Comparison of ENCODE assay signal across 18 cellular contexts in genomic region chr2:48906640-48907039, GRCh38.
"Had no signal": no experiment of that assay in that cellular context is flagged by ENCODE, and none has a peak within 500 bp of the region (broad histone marks: within the 10 kb centered on the region; RNA-seq: fewer than 3 reads in every experiment).

No MANE protein-coding gene starts in this region.

- DNase-seq: activated B cell treated with CpG ODN at 0.5 μM for 24 hours; activated CD4-positive, alpha-beta memory T cell treated with anti-CD3 and anti-CD28 coated beads, Interleukin-2, amount 10 ng/mL, durations not matched to agents 7 days and 5 days; activated CD4-positive, alpha-beta T cell treated with anti-CD3 and anti-CD28 coated beads for 4 hours; activated naive CD4-positive, alpha-beta T cell treated with Interleukin-2 at 50 U/mL for 16 hours; activated naive CD8-positive, alpha-beta T cell treated with anti-CD3 and anti-CD28 coated beads, Interleukin-2, amount 10 ng/mL, durations not matched to agents 7 days and 5 days; activated T-cell treated with anti-CD3 and anti-CD28 coated beads, Interleukin-2, amount 50 U/mL, for 24 hours; body of pancreas; foreskin melanocyte; lower lobe of right lung; nephron progenitor cell; posterior cingulate gyrus; small intestine; stimulated activated CD4-positive, alpha-beta T cell treated with anti-CD3 and anti-CD28 coated beads, Interleukin-15, amount 100 ng/mL, for 24 hours; stimulated activated CD4-positive, alpha-beta T cell treated with anti-CD3 and anti-CD28 coated beads, Interleukin-2, amount 100 ng/mL, for 48 hours; stimulated activated naive CD8-positive, alpha-beta T cell treated with anti-CD3 and anti-CD28 coated beads, Interleukin-15, amount 100 ng/mL, for 72 hours; transverse colon had no signal

- H3K27me3 ChIP-seq: body of pancreas, suprapubic skin, transverse colon had no signal

- H3K4me1 ChIP-seq: body of pancreas, lower lobe of right lung, transverse colon had no signal

- H3K9me3 ChIP-seq: body of pancreas, lower lobe of right lung, suprapubic skin, transverse colon had no signal

- H3K36me3 Mint-ChIP-seq: activated naive CD8-positive, alpha-beta T cell treated with anti-CD3 and anti-CD28 coated beads, Interleukin-2, amount 10 ng/mL, durations not matched to agents 7 days and 5 days had no signal

- H3K27me3 Mint-ChIP-seq: activated CD4-positive, alpha-beta memory T cell treated with anti-CD3 and anti-CD28 coated beads, Interleukin-2, amount 10 ng/mL, durations not matched to agents 7 days and 5 days; activated naive CD8-positive, alpha-beta T cell treated with anti-CD3 and anti-CD28 coated beads, Interleukin-2, amount 10 ng/mL, durations not matched to agents 7 days and 5 days; stimulated activated naive CD8-positive, alpha-beta T cell treated with anti-CD3 and anti-CD28 coated beads, Interleukin-15, amount 100 ng/mL, for 72 hours had no signal

- H3K27ac ChIP-seq: body of pancreas, lower lobe of right lung, transverse colon had no signal

- H3K4me3 Mint-ChIP-seq: activated B cell treated with CpG ODN at 0.5 μM for 24 hours; activated CD4-positive, alpha-beta memory T cell treated with anti-CD3 and anti-CD28 coated beads, Interleukin-2, amount 10 ng/mL, durations not matched to agents 7 days and 5 days; activated naive CD8-positive, alpha-beta T cell treated with anti-CD3 and anti-CD28 coated beads, Interleukin-2, amount 10 ng/mL, durations not matched to agents 7 days and 5 days; activated T-cell treated with anti-CD3 and anti-CD28 coated beads, Interleukin-2, amount 50 U/mL, for 24 hours; nephron progenitor cell; stimulated activated naive CD8-positive, alpha-beta T cell treated with anti-CD3 and anti-CD28 coated beads, Interleukin-15, amount 100 ng/mL, for 72 hours had no signal

- H3K36me3 ChIP-seq: lower lobe of right lung, suprapubic skin, transverse colon had no signal

- ATAC-seq: body of pancreas; lower lobe of right lung; stimulated activated naive CD8-positive, alpha-beta T cell treated with anti-CD3 and anti-CD28 coated beads, Interleukin-15, amount 100 ng/mL, for 72 hours had no signal

- H3K4me3 ChIP-seq: body of pancreas, lower lobe of right lung, suprapubic skin, transverse colon had no signal

- H3K9me3 Mint-ChIP-seq: activated B cell treated with CpG ODN at 0.5 μM for 24 hours; activated naive CD8-positive, alpha-beta T cell treated with anti-CD3 and anti-CD28 coated beads, Interleukin-2, amount 10 ng/mL, durations not matched to agents 7 days and 5 days; activated T-cell treated with anti-CD3 and anti-CD28 coated beads, Interleukin-2, amount 50 U/mL, for 24 hours; activated T-helper 2 cell treated with anti-CD3 and anti-CD28 coated beads, Interferon-gamma antibody, Interleukin-2, Interleukin-4, amounts not matched to agents 10 μg/mL and 5 μg/mL and 100 μg/mL, durations not matched to agents 14 hours and 24 hours and 36 hours had no signal

- H3K27ac Mint-ChIP-seq: activated B cell treated with CpG ODN at 0.5 μM for 24 hours; activated CD4-positive, alpha-beta memory T cell treated with anti-CD3 and anti-CD28 coated beads, Interleukin-2, amount 10 ng/mL, durations not matched to agents 7 days and 5 days; activated naive CD8-positive, alpha-beta T cell treated with anti-CD3 and anti-CD28 coated beads, Interleukin-2, amount 10 ng/mL, durations not matched to agents 7 days and 5 days; activated T-cell treated with anti-CD3 and anti-CD28 coated beads, Interleukin-2, amount 50 U/mL, for 24 hours; activated T-helper 2 cell treated with anti-CD3 and anti-CD28 coated beads, Interferon-gamma antibody, Interleukin-2, Interleukin-4, amounts not matched to agents 10 μg/mL and 5 μg/mL and 100 μg/mL, durations not matched to agents 14 hours and 24 hours and 36 hours; stimulated activated naive CD8-positive, alpha-beta T cell treated with anti-CD3 and anti-CD28 coated beads, Interleukin-15, amount 100 ng/mL, for 72 hours had no signal

- H3K4me1 Mint-ChIP-seq: activated B cell treated with CpG ODN at 0.5 μM for 24 hours; activated CD4-positive, alpha-beta memory T cell treated with anti-CD3 and anti-CD28 coated beads, Interleukin-2, amount 10 ng/mL, durations not matched to agents 7 days and 5 days; activated naive CD8-positive, alpha-beta T cell treated with anti-CD3 and anti-CD28 coated beads, Interleukin-2, amount 10 ng/mL, durations not matched to agents 7 days and 5 days; stimulated activated naive CD8-positive, alpha-beta T cell treated with anti-CD3 and anti-CD28 coated beads, Interleukin-15, amount 100 ng/mL, for 72 hours had no signal
